In genomic region chr6:30614843-30615218, GRCh38 we compare ENCODE assay signal across 8 cellular contexts. TPM values are rescaled to one million over a fixed set of nuclear protein-coding genes. Genes with fewer than 3 reads are reported as not detected.
DNase-seq lines count a peak whose midpoint lies in the region; TF ChIP-seq lines count a peak whose summit lies in the region.

No MANE protein-coding gene starts in this region.

- H3K36me3 ChIP-seq in OCI-LY7 (ENCODE audit: insufficient read depth, low read length) = peaks cover 71% of the 10 kb centered on the region

- peaks cover 0 to 9% (median 5%) of the 10 kb centered on the region in 7 donors for H3K9me3 Mint-ChIP-seq in CD14-positive monocyte
- peaks cover 0 to 2% (median 0%) of the 10 kb centered on the region in 3 donors for H3K9me3 Mint-ChIP-seq in IgD-negative memory B cell

- CTCF ChIA-PET in OCI-LY7 (lab: Charles Lee; ENCODE audit: unreplicated experiment) = no interaction called here

- peak overlapping the region; percentile 99 for H3K4me2 ChIP-seq in OCI-LY7 (ENCODE audit: low read length)

- H3K36me3 Mint-ChIP-seq in CD14-positive monocyte (peaks cover 40 to 48% of the 10 kb centered on the region in 2 donors), IgD-negative memory B cell (peaks cover 16% of the 10 kb centered on the region)

- H3K4me1 Mint-ChIP-seq in CD14-positive monocyte (peaks cover 40% of the 10 kb centered on the region), IgD-negative memory B cell (peaks cover 21 to 42% (median 34%) of the 10 kb centered on the region in 3 donors)

- DNase-seq in CD14-positive monocyte (ENCODE audit: low spot score) (peak; percentile 90), GM20000 (ENCODE audit: low spot score) (peak; percentile 83), OCI-LY7 (ENCODE audit: low spot score) (peak; percentile 97), activated T-cell treated with anti-CD3 and anti-CD28 coated beads for 24 hours (ENCODE audit: low read depth) (peak; percentile 81), epithelial cell of esophagus (ENCODE audit: low read depth) (peak; percentile 97), middle frontal gyrus (ENCODE audit: extremely low spot score, low spot score) (peak; percentile 92)
- DNase-seq in stimulated activated CD8-positive, alpha-beta memory T cell treated with anti-CD3 and anti-CD28 coated beads, Interleukin-2, amount 100 ng/mL, for 1 hour (ENCODE audit: low read depth in 2 of 2) = peak; percentile 53 to 75

- peaks cover 37% of the 10 kb centered on the region for H3K4me1 ChIP-seq in OCI-LY7 (ENCODE audit: insufficient read depth, low read length, poor library complexity, severe bottlenecking)

- intact Hi-C loops in CD14-positive monocyte (cut with micrococcal nuclease) (loop anchor here (5.0 kb wide), 6 partner anchors 38 to 128 kb away; partner anchors contain the start of genes FLOT1 (in 1 of the 2), HLA-E (in 1 of the 2), IER3 (in 1 of the 2) and TUBB (in 1 of the 2)), OCI-LY7 (cut with micrococcal nuclease; ENCODE audit: unreplicated experiment) (loop anchor here (2.0 to 5.0 kb wide), 4 partner anchors 58 to 587 kb away; partner anchors contain the start of genes FLOT1, GNL1, IER3 and PPP1R18)

- peaks cover 30% of the 10 kb centered on the region; the same call in 1 of the 2 replicates for H4K20me1 ChIP-seq in OCI-LY7 (ENCODE audit: insufficient read depth, low read length)

- H3K79me2 ChIP-seq in OCI-LY7 (ENCODE audit: insufficient read depth, low read depth, low read length) = peaks cover 75% of the 10 kb centered on the region

- peak overlapping the region; percentile 91 for H3K27ac ChIP-seq in OCI-LY7 (ENCODE audit: low read depth, low read length, poor library complexity, severe bottlenecking)

- H3K4me3 Mint-ChIP-seq in CD14-positive monocyte (peak overlapping the region; percentile 99), IgD-negative memory B cell (peak overlapping the region; percentile 97 to 99 (median 98))

- no peaks in the 10 kb centered on the region for H3K9me3 ChIP-seq in OCI-LY7 (ENCODE audit: low read length)

- H3K4me3 ChIP-seq in OCI-LY7 (ENCODE audit: low read depth, low read length, poor library complexity, severe bottlenecking) = peak overlapping the region; percentile 88
- peak overlapping the region; percentile 96 for H3K4me3 ChIP-seq in epithelial cell of esophagus (ENCODE audit: low read length)

- POLR2A ChIA-PET in OCI-LY7 (lab: Charles Lee) = interaction anchor here (0.6 to 3.6 kb wide), 14 partner anchors 16 to 882 kb away, joined by 3 to 38 read pairs (median 5); partner anchors contain the start of genes MDC1 and TUBB

- peak overlapping the region; percentile 99 to 100 (median 99) for H3K27ac Mint-ChIP-seq in CD14-positive monocyte
- peak overlapping the region; percentile 99 to 100 (median 100) for H3K27ac Mint-ChIP-seq in IgD-negative memory B cell

- TF ChIP-seq CTCF in CD14-positive monocyte (IDR thresholded peaks at IDR 0.05) (no peak), GM20000 (IDR thresholded peaks at IDR 0.05; ENCODE audit: extremely low read depth, missing control alignments) (no peak), OCI-LY7 (conservative IDR thresholded peaks at IDR 0.05; ENCODE audit: low read length) (no peak), epithelial cell of esophagus (IDR thresholded peaks at IDR 0.05; ENCODE audit: insufficient read depth, low read depth, low read length, missing control alignments) (no peak)

- H2AFZ ChIP-seq in OCI-LY7 (ENCODE audit: low read length) = no peak overlapping the region

- H3K9me2 ChIP-seq in OCI-LY7 (ENCODE audit: insufficient read depth, low read length) = no peaks in the 10 kb centered on the region

- peaks cover 0 to 5% (median 1%) of the 10 kb centered on the region in 3 donors for H3K27me3 Mint-ChIP-seq in CD14-positive monocyte (ENCODE audit: low read depth in 3 of 3)
- H3K27me3 Mint-ChIP-seq in IgD-negative memory B cell = no peaks in the 10 kb centered on the region

- BruUV-seq in OCI-LY7 (replicated peaks; lab: Mats Ljungman, UMichigan) = no TSS peak

RNA-seq across cellular contexts. Expression of gene PPP1R10, which starts 2.2 kb away (rescaled TPM):
- polyA plus RNA-seq in CD14-positive monocyte (10 to 100 TPM in 1 of 2 donors, 1 to 10 TPM in 1; 9.5 to 16.4 TPM), IgD-negative memory B cell (28.0 TPM)
- 103 and 126 TPM in 2 replicates for total RNA-seq in OCI-LY7 (2014; rRNA removed; shearing (Covaris generic))
- 150 and 155 TPM in 2 replicates for total RNA-seq in OCI-LY7 (2022)

RNA-seq across cellular contexts. Expression of gene MRPS18B, which starts 2.8 kb away (rescaled TPM):
- 10 to 100 TPM; 45.2 to 52.4 TPM for polyA plus RNA-seq in CD14-positive monocyte
- polyA plus RNA-seq in IgD-negative memory B cell = 146 TPM
- 44.2 and 59.0 TPM in 2 replicates for total RNA-seq in OCI-LY7 (2014; rRNA removed; shearing (Covaris generic))
- total RNA-seq in OCI-LY7 (2022) = 77.3 and 79.6 TPM in 2 replicates

RNA-seq across cellular contexts. Expression of gene ATAT1, which starts 11.8 kb away (rescaled TPM):
- polyA plus RNA-seq in CD14-positive monocyte (under 1 TPM; 0.51 to 0.68 TPM), IgD-negative memory B cell (2.0 TPM)
- 4.7 and 10.4 TPM in 2 replicates for total RNA-seq in OCI-LY7 (2014; rRNA removed; shearing (Covaris generic))
- 17.8 and 19.6 TPM in 2 replicates for total RNA-seq in OCI-LY7 (2022)

RNA-seq across cellular contexts. Expression of gene C6orf136, which starts 32.1 kb away (rescaled TPM):
- polyA plus RNA-seq in CD14-positive monocyte (1 to 10 TPM; 2.0 to 2.7 TPM), IgD-negative memory B cell (26.9 TPM)
- 9.1 and 14.7 TPM in 2 replicates for total RNA-seq in OCI-LY7 (2014; rRNA removed; shearing (Covaris generic))
- total RNA-seq in OCI-LY7 (2022) = 26.7 and 29.5 TPM in 2 replicates

RNA-seq across cellular contexts. Expression of gene ABCF1, which starts 43.6 kb away (rescaled TPM):
- polyA plus RNA-seq in CD14-positive monocyte (10 to 100 TPM in 1 of 2 donors, 1 to 10 TPM in 1; 7.5 to 14.6 TPM), IgD-negative memory B cell (33.7 TPM)
- total RNA-seq in OCI-LY7 (2014; rRNA removed; shearing (Covaris generic)) = 53.0 and 126 TPM in 2 replicates
- 83.1 and 86.7 TPM in 2 replicates for total RNA-seq in OCI-LY7 (2022)

Comparison
In these comparisons a context has a peak if more than half of its experiments do, and no peak if none do; other contexts are left out.
1. Peak in every context shown above with its lines: DNase-seq, H3K4me3 ChIP-seq and H3K27ac ChIP-seq.